ENCODE assay signal across 22 cellular contexts in the genomic region with DNA sequence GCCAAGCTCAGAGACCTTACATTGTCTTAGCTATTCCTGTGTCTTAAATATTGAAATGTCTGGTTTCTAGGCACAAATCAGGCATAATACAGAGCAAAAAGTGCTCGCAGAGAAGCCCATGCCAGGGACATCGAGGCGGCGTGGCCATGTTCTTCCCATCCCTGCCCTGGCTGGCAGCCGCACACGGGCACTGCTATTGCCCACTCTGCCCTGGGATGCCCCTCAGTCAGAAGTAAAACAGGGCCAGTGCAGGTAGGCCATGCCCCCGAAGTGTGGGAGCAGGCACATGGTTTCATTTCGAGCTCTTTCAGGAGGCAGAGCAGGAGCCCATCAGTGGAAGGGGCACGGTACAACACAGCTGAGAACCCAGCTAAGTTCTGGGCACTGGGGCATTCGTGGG.
DNase-seq lines count a peak whose midpoint lies in the region; ATAC-seq and TF ChIP-seq lines count a peak whose summit lies in the region.
"Had no signal": no experiment of that assay in that cellular context is flagged by ENCODE, and none has a peak within 500 bp of the region (broad histone marks: within the 10 kb centered on the region; RNA-seq: fewer than 3 reads in every experiment).

No MANE protein-coding gene starts in this region.

- BruUV-seq in Caco-2 (replicated peaks; lab: Mats Ljungman, UMichigan) = no TSS peak

- POLR2A ChIA-PET in Caco-2 (lab: Charles Lee) = no interaction called here

- no peaks in the 10 kb centered on the region for H3K27me3 ChIP-seq in Caco-2 (replicated peaks; ENCODE audit: control insufficient read depth, insufficient read depth, low read length)
- no peaks in the 10 kb centered on the region for H3K27me3 ChIP-seq in smooth muscle cell (ENCODE audit: low read depth)
- H3K27me3 ChIP-seq: BLaER1 had no signal

- H3K79me2 ChIP-seq in smooth muscle cell (ENCODE audit: low read depth) = no peaks in the 10 kb centered on the region

- no peak overlapping the region for H2AFZ ChIP-seq in smooth muscle cell (ENCODE audit: low read depth)
- H2AFZ ChIP-seq: GM23248 had no signal

- H3K9me3 Mint-ChIP-seq in Caco-2 (ENCODE audit: unreplicated experiment) = no peaks in the 10 kb centered on the region
- H3K9me3 Mint-ChIP-seq in chondrocyte (ENCODE audit: low read depth) = no peaks in the 10 kb centered on the region
- H3K9me3 Mint-ChIP-seq in endothelial cell (ENCODE audit: unreplicated experiment) = no peaks in the 10 kb centered on the region
- no peaks in the 10 kb centered on the region for H3K9me3 Mint-ChIP-seq in natural killer cell treated with Interleukin-12 subunit alpha and Interleukin-12 subunit beta and Interleukin-15 and Interleukin-18, amount 100 ng/mL, for 72 hours
- H3K9me3 Mint-ChIP-seq: CD8-positive, alpha-beta T cell; HFFc6 had no signal

- DNase-seq in Caco-2 (no peak), chondrocyte (ENCODE audit: low spot score) (no peak), endothelial cell (ENCODE audit: low spot score) (no peak), smooth muscle cell (lab: John Stamatoyannopoulos, UW; ENCODE audit: unreplicated experiment) (no peak), T-helper 1 cell (no peak), hypothalamus (lab: John Stamatoyannopoulos, UW) (no peak)
- no peak for DNase-seq in natural killer cell treated with Interleukin-12 subunit alpha and Interleukin-12 subunit beta and Interleukin-15 and Interleukin-18, amount 100 ng/mL, for 72 hours (ENCODE audit: low spot score)
- DNase-seq: CD4-positive, CD25-positive, alpha-beta regulatory T cell; CD8-positive, alpha-beta T cell; DMS 273 treated with DMSO at 0.1 percent for 48 hours; DMS79; EL; GDM1; GM23248; HFFc6 had no signal

- H4K20me1 ChIP-seq in smooth muscle cell (ENCODE audit: low read depth) = peaks cover 53% of the 10 kb centered on the region
- H4K20me1 ChIP-seq: BLaER1 had no signal

- H3K4me3 Mint-ChIP-seq in Caco-2 (ENCODE audit: unreplicated experiment) (no peak overlapping the region), chondrocyte (ENCODE audit: unreplicated experiment) (no peak overlapping the region), endothelial cell (ENCODE audit: unreplicated experiment) (peak overlapping the region; percentile 75)
- H3K4me3 Mint-ChIP-seq in natural killer cell treated with Interleukin-12 subunit alpha and Interleukin-12 subunit beta and Interleukin-15 and Interleukin-18, amount 100 ng/mL, for 72 hours = no peak overlapping the region
- H3K4me3 Mint-ChIP-seq: B cell; CD4-positive, CD25-positive, alpha-beta regulatory T cell; CD8-positive, alpha-beta T cell; HFFc6 had no signal

- H3K36me3 ChIP-seq in Caco-2 (ENCODE audit: control insufficient read depth, insufficient read depth, low read length) (no peaks in the 10 kb centered on the region), smooth muscle cell (ENCODE audit: low read depth) (peaks cover 27% of the 10 kb centered on the region)
- H3K36me3 ChIP-seq: BLaER1, HAP-1 had no signal

- H3K27ac ChIP-seq in smooth muscle cell (ENCODE audit: low read depth) = peak overlapping the region; percentile 90
- H3K27ac ChIP-seq: 22Rv1, BLaER1, C4-2B, GM23248 had no signal

- H3F3A ChIP-seq in smooth muscle cell (ENCODE audit: low read depth) = peaks cover 92% of the 10 kb centered on the region

- H3K4me1 ChIP-seq in Caco-2 = peaks cover 39% of the 10 kb centered on the region
- H3K4me1 ChIP-seq in smooth muscle cell (ENCODE audit: low read depth) = peaks cover 7% of the 10 kb centered on the region
- H3K4me1 ChIP-seq: HAP-1 had no signal

- H3K36me3 Mint-ChIP-seq in Caco-2 (ENCODE audit: insufficient read depth, unreplicated experiment) = peaks cover under 1% of the 10 kb centered on the region
- peaks cover 78% of the 10 kb centered on the region for H3K36me3 Mint-ChIP-seq in chondrocyte (ENCODE audit: low read depth)
- H3K36me3 Mint-ChIP-seq in endothelial cell (ENCODE audit: low read depth, unreplicated experiment) = peaks cover 88% of the 10 kb centered on the region
- H3K36me3 Mint-ChIP-seq in natural killer cell treated with Interleukin-12 subunit alpha and Interleukin-12 subunit beta and Interleukin-15 and Interleukin-18, amount 100 ng/mL, for 72 hours = no peaks in the 10 kb centered on the region
- H3K36me3 Mint-ChIP-seq: CD4-positive, CD25-positive, alpha-beta regulatory T cell; CD8-positive, alpha-beta T cell had no signal

- intact Hi-C loops in Caco-2 (cut with micrococcal nuclease; ENCODE audit: unreplicated experiment) = no loop called here

- H3K27ac Mint-ChIP-seq in Caco-2 (ENCODE audit: unreplicated experiment) (peak overlapping the region; percentile 10), chondrocyte (ENCODE audit: unreplicated experiment) (peak overlapping the region; percentile 75), endothelial cell (ENCODE audit: unreplicated experiment) (peak overlapping the region; percentile 57)
- H3K27ac Mint-ChIP-seq in natural killer cell treated with Interleukin-12 subunit alpha and Interleukin-12 subunit beta and Interleukin-15 and Interleukin-18, amount 100 ng/mL, for 72 hours = no peak overlapping the region
- H3K27ac Mint-ChIP-seq: B cell; CD4-positive, CD25-positive, alpha-beta regulatory T cell; CD8-positive, alpha-beta T cell; HFFc6 had no signal

- CTCF ChIA-PET in Caco-2 (lab: Charles Lee) = no interaction called here

- ATAC-seq in natural killer cell treated with Interleukin-12 subunit alpha and Interleukin-12 subunit beta and Interleukin-15 and Interleukin-18, amount 100 ng/mL, for 72 hours = no peak
- no peak for ATAC-seq in GM18858 (IDR thresholded peaks at IDR 0.05; ENCODE audit: unreplicated experiment)
- ATAC-seq: CD8-positive, alpha-beta T cell; GM12878 had no signal

- TF ChIP-seq CTCF in Caco-2 (IDR thresholded peaks at IDR 0.05; ENCODE audit: insufficient read depth in 1 of 2, low read depth in 1 of 2, low read length in 1 of 2, severe bottlenecking in 1 of 2, unreplicated experiment in 1 of 2) = no peak
- no peak for TF ChIP-seq CTCF in chondrocyte (IDR thresholded peaks at IDR 0.05)
- TF ChIP-seq CTCF in endothelial cell (IDR thresholded peaks at IDR 0.05; ENCODE audit: unreplicated experiment) = no peak
- no peak for TF ChIP-seq CTCF in smooth muscle cell (IDR thresholded peaks at IDR 0.05; ENCODE audit: borderline replicate concordance, insufficient read depth, poor library complexity, severe bottlenecking)

- H3K4me2 ChIP-seq in smooth muscle cell = no peak overlapping the region
- H3K4me2 ChIP-seq: BLaER1 had no signal

- H3K4me1 Mint-ChIP-seq in Caco-2 (ENCODE audit: low read depth, unreplicated experiment) = peaks cover 50% of the 10 kb centered on the region
- H3K4me1 Mint-ChIP-seq in chondrocyte (ENCODE audit: low read depth) = peaks cover 50% of the 10 kb centered on the region
- H3K4me1 Mint-ChIP-seq in endothelial cell (ENCODE audit: unreplicated experiment) = peaks cover 42% of the 10 kb centered on the region
- no peaks in the 10 kb centered on the region for H3K4me1 Mint-ChIP-seq in natural killer cell treated with Interleukin-12 subunit alpha and Interleukin-12 subunit beta and Interleukin-15 and Interleukin-18, amount 100 ng/mL, for 72 hours (ENCODE audit: low read depth in 2 of 2)
- H3K4me1 Mint-ChIP-seq: B cell; CD4-positive, CD25-positive, alpha-beta regulatory T cell had no signal

- no peak overlapping the region for H3K4me3 ChIP-seq in Caco-2 (ENCODE audit: low read depth, low read length)
- H3K4me3 ChIP-seq in smooth muscle cell = no peak overlapping the region
- H3K4me3 ChIP-seq: BLaER1, GM12878, GM23248, HAP-1 had no signal

- WGBS in smooth muscle cell (ENCODE audit: low lambda C conversion rate) = 97% methylated on average over 10 of the region's 10 CpGs

- H3K27me3 Mint-ChIP-seq in Caco-2 (ENCODE audit: insufficient read depth, unreplicated experiment) = no peaks in the 10 kb centered on the region
- no peaks in the 10 kb centered on the region for H3K27me3 Mint-ChIP-seq in chondrocyte (ENCODE audit: low read depth)
- peaks cover 27% of the 10 kb centered on the region for H3K27me3 Mint-ChIP-seq in endothelial cell (ENCODE audit: unreplicated experiment)
- peaks cover 10 to 59% of the 10 kb centered on the region in 2 donors for H3K27me3 Mint-ChIP-seq in natural killer cell treated with Interleukin-12 subunit alpha and Interleukin-12 subunit beta and Interleukin-15 and Interleukin-18, amount 100 ng/mL, for 72 hours

- no peaks in the 10 kb centered on the region for H3K9me3 ChIP-seq in Caco-2
- H3K9me3 ChIP-seq in smooth muscle cell (replicated peaks; ENCODE audit: low read depth) = no peaks in the 10 kb centered on the region
- H3K9me3 ChIP-seq: BLaER1, HAP-1 had no signal

- H3K9ac ChIP-seq in smooth muscle cell (ENCODE audit: low read depth) = no peak overlapping the region
- H3K9ac ChIP-seq: BLaER1, GM23248 had no signal

Comparison
In these comparisons a context has a peak if more than half of its experiments do, and no peak if none do; other contexts are left out.
1. H3K27ac Mint-ChIP-seq: peak in Caco-2 (single experiment), chondrocyte (single experiment) and endothelial cell (single experiment); none in natural killer cell treated with Interleukin-12 subunit alpha and Interleukin-12 subunit beta and Interleukin-15 and Interleukin-18, amount 100 ng/mL, for 72 hours (0 of 2).